In the genomic region with DNA sequence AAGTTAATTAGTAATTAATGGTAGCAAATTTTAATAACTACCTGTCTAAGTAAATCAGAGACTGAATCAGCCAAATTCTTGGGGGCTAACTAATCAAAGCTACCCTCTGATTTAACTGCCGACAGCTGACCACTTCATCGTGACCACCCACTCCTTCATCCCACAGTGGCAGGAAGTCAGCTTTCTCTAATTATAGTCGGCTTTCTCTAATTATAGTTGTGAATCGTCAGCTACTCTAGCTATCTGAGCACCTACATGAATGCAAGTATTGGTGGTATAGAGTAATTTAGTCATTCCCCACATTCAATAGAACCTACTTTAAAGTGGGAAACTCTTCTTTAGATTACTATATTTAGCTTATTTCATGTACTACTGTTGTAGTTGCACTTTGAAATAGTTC, we compare ENCODE assay signal across 28 cellular contexts.
A peak's percentile ranks its signal among the peaks of the same experiment; 100 is the strongest.
DNase-seq lines count a peak whose midpoint lies in the region; ATAC-seq, FAIRE-seq and TF ChIP-seq lines count a peak whose summit lies in the region.
"Had no signal": no experiment of that assay in that cellular context is flagged by ENCODE, and none has a peak within 500 bp of the region (broad histone marks: within the 10 kb centered on the region; RNA-seq: fewer than 3 reads in every experiment).

No MANE protein-coding gene starts in this region.

- BruUV-seq in GM12878 (replicated peaks; lab: Mats Ljungman, UMichigan) (no TSS peak), OCI-LY7 (replicated peaks; lab: Mats Ljungman, UMichigan) (no TSS peak)

- DNase-seq in GM12878 (ENCODE audit: low read depth, low spot score) (no peak), HT-29 (ENCODE audit: low spot score) (no peak), OCI-LY7 (ENCODE audit: low spot score) (no peak)
- DNase-seq in activated naive CD4-positive, alpha-beta T cell (lab: John Stamatoyannopoulos, UW) = no peak
- no peak for DNase-seq in activated effector memory CD4-positive, alpha-beta T cell treated with Interleukin-2 at 50 U/mL for 16 hours
- DNase-seq: activated CD4-positive, alpha-beta memory T cell treated with anti-CD3 and anti-CD28 coated beads for 36 hours; activated CD8-positive, alpha-beta memory T cell treated with anti-CD3 and anti-CD28 coated beads, Interleukin-2, amount 50 U/mL, for 4 hours; Caco-2; effector CD4-positive, alpha-beta T cell; GDM1; GM23248; naive thymus-derived CD8-positive, alpha-beta T cell; NCI-H1048; NCI-H187; NCI-H226 had no signal

- RAD21 ChIA-PET in GM12878 (lab: Charles Lee; ENCODE audit: unreplicated experiment) = interaction anchor here (1.0 to 1.4 kb wide), 6 partner anchors 9 to 74 kb away, joined by 3 to 5 read pairs (median 3); no protein-coding TSS in a partner anchor

- CTCF ChIA-PET in GM12878 (lab: Yijun Ruan, JAX) (interaction anchor here (0.8 to 2.1 kb wide), 6 partner anchors 8 to 371 kb away, joined by 3 to 8 read pairs (median 3); no protein-coding TSS in a partner anchor), OCI-LY7 (lab: Charles Lee; ENCODE audit: unreplicated experiment) (no interaction called here)

- 3% methylated on average over 4 of the region's 4 CpGs for WGBS in GM12878 (ENCODE audit: insufficient coverage, insufficient replicate concordance, low lambda C conversion rate, missing lambda C conversion rate)

- POLR2A ChIA-PET in GM12878 (lab: Charles Lee) (interaction anchor here (1.1 kb wide), 1 partner anchor 15 kb away, joined by 3 read pairs; no protein-coding TSS in a partner anchor), OCI-LY7 (lab: Charles Lee) (interaction anchor here (0.8 to 1.0 kb wide), 2 partner anchors 11 to 164 kb away, joined by 3 to 4 read pairs; no protein-coding TSS in a partner anchor)

- TF ChIP-seq EP300 in GM12878 (IDR thresholded peaks at IDR 0.05; ENCODE audit: borderline replicate concordance in 1 of 2, control insufficient read depth in 1 of 2, low read depth in 2 of 2, low read length in 2 of 2) = no peak

- H4K20me1 ChIP-seq in GM12878 (ENCODE audit: control insufficient read depth, insufficient read depth) = no peaks in the 10 kb centered on the region
- no peaks in the 10 kb centered on the region for H4K20me1 ChIP-seq in OCI-LY7 (ENCODE audit: insufficient read depth, low read length)

- H3K4me1 ChIP-seq in GM12878 (ENCODE audit: control insufficient read depth, insufficient read depth, low read length) (peaks cover 5% of the 10 kb centered on the region; the same call in 1 of the 2 replicates), OCI-LY7 (ENCODE audit: insufficient read depth, low read length, poor library complexity, severe bottlenecking) (no peaks in the 10 kb centered on the region)
- H3K4me1 ChIP-seq: breast epithelium, Caco-2 had no signal

- H3K4me3 ChIP-seq in GM12878 (no peak overlapping the region), OCI-LY7 (ENCODE audit: low read depth, low read length, poor library complexity, severe bottlenecking) (no peak overlapping the region)
- H3K4me3 ChIP-seq: breast epithelium, GM23248, skin epidermis, thoracic aorta had no signal

- H2AFZ ChIP-seq in GM12878 (ENCODE audit: control insufficient read depth, low read depth, low read length) (no peak overlapping the region), OCI-LY7 (ENCODE audit: low read length) (no peak overlapping the region)
- H2AFZ ChIP-seq: GM23248 had no signal

- H3K9ac ChIP-seq in GM12878 (ENCODE audit: control insufficient read depth, insufficient read depth, low read length) = no peak overlapping the region
- H3K9ac ChIP-seq: GM23248 had no signal

- H3K27me3 ChIP-seq in GM12878 (replicated peaks in 1 of 2; ENCODE audit: control insufficient read depth in 2 of 2, insufficient read depth in 2 of 2, low read length in 1 of 2) = no peaks in the 10 kb centered on the region
- H3K27me3 ChIP-seq: breast epithelium had no signal

- no peak for TF ChIP-seq CTCF in GM12878 (IDR thresholded peaks at IDR 0.05 in 2 of 3, conservative IDR thresholded peaks at IDR 0.05 in 1 of 3; ENCODE audit: control insufficient read depth in 2 of 3, extremely low read depth in 1 of 3, insufficient read depth in 1 of 3, low read depth in 3 of 3, low read length in 3 of 3)
- TF ChIP-seq CTCF in OCI-LY7 (conservative IDR thresholded peaks at IDR 0.05; ENCODE audit: low read length) = no peak

- no peaks in the 10 kb centered on the region for H3K79me2 ChIP-seq in GM12878 (ENCODE audit: control insufficient read depth, insufficient read depth, low read length)
- H3K79me2 ChIP-seq in OCI-LY7 (ENCODE audit: insufficient read depth, low read depth, low read length) = no peaks in the 10 kb centered on the region

- H3K9me3 ChIP-seq in GM12878 (replicated peaks; ENCODE audit: control insufficient read depth, insufficient read depth, low read length) = no peaks in the 10 kb centered on the region
- no peaks in the 10 kb centered on the region for H3K9me3 ChIP-seq in OCI-LY7 (ENCODE audit: low read length)
- H3K9me3 ChIP-seq: breast epithelium, Caco-2, thoracic aorta had no signal

- FAIRE-seq in GM12878 (lab: Jason Lieb, UNC) = no peak
- FAIRE-seq: TTC549, urothelium cell line had no signal

- in situ Hi-C loops in GM12878 (cut with MboI) = no loop called here

- SMC1A ChIA-PET in GM12878 (lab: Charles Lee; ENCODE audit: uncharacterized antibody, unreplicated experiment) = interaction anchor here (0.9 to 4.1 kb wide), 9 partner anchors 8 to 67 kb away, joined by 3 to 26 read pairs (median 5); no protein-coding TSS in a partner anchor

- no peak for TF ChIP-seq RAD21 in GM12878 (IDR thresholded peaks at IDR 0.05; ENCODE audit: insufficient read depth, low read depth, low read length)

- ATAC-seq in GM18502 (IDR thresholded peaks at IDR 0.05; ENCODE audit: poor library complexity, unreplicated experiment) (peak; percentile 62), GM21360 (IDR thresholded peaks at IDR 0.05; ENCODE audit: unreplicated experiment) (peak; percentile 56), HG02973 (IDR thresholded peaks at IDR 0.05; ENCODE audit: unreplicated experiment) (peak; percentile 59), GM12878 (peak; percentile 80)
- ATAC-seq: activated CD4-positive, CD25-positive, alpha-beta regulatory T cell treated with anti-CD3 and anti-CD28 coated beads, Interleukin-2, amount 50 U/mL, for 24 hours; activated naive CD4-positive, alpha-beta T cell treated with anti-CD3 and anti-CD28 coated beads, Interleukin-2, amount 50 U/mL, for 72 hours; activated T-helper 17 cell treated with anti-CD3 and anti-CD28 coated beads, Interleukin-2, amount 50 U/mL, for 72 hours; naive thymus-derived CD8-positive, alpha-beta T cell had no signal

- H3K4me2 ChIP-seq in GM12878 (ENCODE audit: control insufficient read depth, insufficient read depth) = peak overlapping the region; percentile 17
- H3K4me2 ChIP-seq in OCI-LY7 (ENCODE audit: low read length) = no peak overlapping the region

- intact Hi-C loops in GM12878 (cut with micrococcal nuclease; ENCODE audit: unreplicated experiment) (loop anchor here (5.0 kb wide), 1 partner anchor 184 kb away; a partner anchor contains a TSS), OCI-LY7 (cut with micrococcal nuclease; ENCODE audit: unreplicated experiment) (no loop called here)

- H3K9me2 ChIP-seq in OCI-LY7 (ENCODE audit: insufficient read depth, low read length) = no peaks in the 10 kb centered on the region

- TF ChIP-seq POLR2A in GM12878 (IDR thresholded peaks at IDR 0.05; ENCODE audit: low read depth, low read length) = no peak

- H3K27ac ChIP-seq in GM12878 (ENCODE audit: control insufficient read depth, insufficient read depth) (no peak overlapping the region), OCI-LY7 (ENCODE audit: low read depth, low read length, poor library complexity, severe bottlenecking) (no peak overlapping the region)
- H3K27ac ChIP-seq: breast epithelium, C4-2B, epithelial cell of prostate, GM23248, skin epidermis, thoracic aorta had no signal

- no peaks in the 10 kb centered on the region for H3K36me3 ChIP-seq in GM12878 (ENCODE audit: control insufficient read depth in 2 of 2, insufficient read depth in 2 of 2, low read length in 1 of 2)
- H3K36me3 ChIP-seq in OCI-LY7 (ENCODE audit: insufficient read depth, low read length) = no peaks in the 10 kb centered on the region
- H3K36me3 ChIP-seq: breast epithelium, thoracic aorta had no signal

TF ChIP-seq in GM12878, 131 proteins besides CTCF, POLR2A, EP300 and RAD21 (continues in another document):
- peak; percentile 65 for TF ChIP-seq RUNX3 (IDR thresholded peaks at IDR 0.05; ENCODE audit: low read length)
- TF ChIP-seq CREB1 (IDR thresholded peaks at IDR 0.05; ENCODE audit: low read depth) = no peak
- TF ChIP-seq, protein P1, sequence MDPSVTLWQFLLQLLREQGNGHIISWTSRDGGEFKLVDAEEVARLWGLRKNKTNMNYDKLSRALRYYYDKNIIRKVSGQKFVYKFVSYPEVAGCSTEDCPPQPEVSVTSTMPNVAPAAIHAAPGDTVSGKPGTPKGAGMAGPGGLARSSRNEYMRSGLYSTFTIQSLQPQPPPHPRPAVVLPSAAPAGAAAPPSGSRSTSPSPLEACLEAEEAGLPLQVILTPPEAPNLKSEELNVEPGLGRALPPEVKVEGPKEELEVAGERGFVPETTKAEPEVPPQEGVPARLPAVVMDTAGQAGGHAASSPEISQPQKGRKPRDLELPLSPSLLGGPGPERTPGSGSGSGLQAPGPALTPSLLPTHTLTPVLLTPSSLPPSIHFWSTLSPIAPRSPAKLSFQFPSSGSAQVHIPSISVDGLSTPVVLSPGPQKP (IDR thresholded peaks at IDR 0.05; ENCODE audit: low read depth, low read length) = no peak
- TF ChIP-seq MTA2 (IDR thresholded peaks at IDR 0.05; ENCODE audit: low read depth) = 0 out of 2 replicates have a peak, but pooled peaks have one; percentile 40
- TF ChIP-seq, protein P2, sequence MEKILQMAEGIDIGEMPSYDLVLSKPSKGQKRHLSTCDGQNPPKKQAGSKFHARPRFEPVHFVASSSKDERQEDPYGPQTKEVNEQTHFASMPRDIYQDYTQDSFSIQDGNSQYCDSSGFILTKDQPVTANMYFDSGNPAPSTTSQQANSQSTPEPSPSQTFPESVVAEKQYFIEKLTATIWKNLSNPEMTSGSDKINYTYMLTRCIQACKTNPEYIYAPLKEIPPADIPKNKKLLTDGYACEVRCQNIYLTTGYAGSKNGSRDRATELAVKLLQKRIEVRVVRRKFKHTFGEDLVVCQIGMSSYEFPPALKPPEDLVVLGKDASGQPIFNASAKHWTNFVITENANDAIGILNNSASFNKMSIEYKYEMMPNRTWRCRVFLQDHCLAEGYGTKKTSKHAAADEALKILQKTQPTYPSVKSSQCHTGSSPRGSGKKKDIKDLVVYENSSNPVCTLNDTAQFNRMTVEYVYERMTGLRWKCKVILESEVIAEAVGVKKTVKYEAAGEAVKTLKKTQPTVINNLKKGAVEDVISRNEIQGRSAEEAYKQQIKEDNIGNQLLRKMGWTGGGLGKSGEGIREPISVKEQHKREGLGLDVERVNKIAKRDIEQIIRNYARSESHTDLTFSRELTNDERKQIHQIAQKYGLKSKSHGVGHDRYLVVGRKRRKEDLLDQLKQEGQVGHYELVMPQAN (conservative IDR thresholded peaks at IDR 0.05) = no peak
- peak; percentile 90 for TF ChIP-seq MEF2A (IDR thresholded peaks at IDR 0.05; ENCODE audit: insufficient read depth, low read depth, low read length)
- peak; percentile 69; the same call in 1 of the 2 replicates for TF ChIP-seq NFIC (IDR thresholded peaks at IDR 0.05; ENCODE audit: low read depth, low read length)
- no peak for TF ChIP-seq NRF1 (conservative IDR thresholded peaks at IDR 0.05; ENCODE audit: low read depth, low read length)
- TF ChIP-seq MEF2B (IDR thresholded peaks at IDR 0.05; ENCODE audit: partially characterized antibody, poor library complexity, severe bottlenecking) = peak; percentile 40
